In genomic region chr16:29943846-29944669, GRCh38 we compare ENCODE assay signal across 1 cellular context.
TF ChIP-seq lines count a peak whose summit lies in the region.

No MANE protein-coding gene starts in this region.

TF ChIP-seq in endothelial cell of umbilical vein, 7 proteins besides CTCF, POLR2A, EP300 and RAD21:
- TF ChIP-seq GATA2 (IDR thresholded peaks at IDR 0.05; ENCODE audit: insufficient read depth, insufficient read length, low read depth, low read length) (no peak), MAX (IDR thresholded peaks at IDR 0.05; ENCODE audit: insufficient read depth, insufficient read length) (no peak), EZH2 (IDR thresholded peaks at IDR 0.05; ENCODE audit: borderline replicate concordance, low read depth, low read length, severe bottlenecking) (no peak), MYC (IDR thresholded peaks at IDR 0.05; ENCODE audit: low read depth, low read length) (no peak), POLR2AphosphoS5 (IDR thresholded peaks at IDR 0.05; ENCODE audit: insufficient read depth, low read depth, low read length) (no peak), JUN (IDR thresholded peaks at IDR 0.05; ENCODE audit: borderline replicate concordance, insufficient read depth, insufficient read length, low read depth) (no peak), FOS (IDR thresholded peaks at IDR 0.05; ENCODE audit: borderline replicate concordance, insufficient read depth, low read length) (no peak)
